In the genomic region with DNA sequence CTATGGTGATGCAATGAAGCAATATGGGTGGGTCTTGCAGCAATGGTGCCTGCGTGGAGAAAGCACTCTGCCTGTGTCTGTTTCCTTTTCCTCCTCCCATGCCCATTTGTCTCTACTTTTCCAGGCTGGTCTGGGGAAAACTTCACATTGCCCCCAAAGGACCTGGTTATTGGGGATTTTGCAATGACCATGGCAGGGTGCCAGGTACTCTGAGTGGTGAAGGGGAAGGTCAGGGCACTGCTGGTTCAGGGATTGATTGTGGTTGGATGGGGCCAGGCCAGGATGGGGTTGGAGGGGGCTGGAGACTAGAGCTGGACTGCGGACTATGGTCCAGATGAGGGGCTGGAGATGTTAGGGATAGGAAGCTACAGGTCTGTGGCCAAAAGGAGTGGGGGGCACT, we compare ENCODE assay signal across 30 cellular contexts.
"Had no signal": no experiment of that assay in that cellular context is flagged by ENCODE, and none has a peak within 500 bp of the region (broad histone marks: within the 10 kb centered on the region; RNA-seq: fewer than 3 reads in every experiment).

No MANE protein-coding gene starts in this region.

- H3K9ac ChIP-seq: parathyroid adenoma had no signal

- FAIRE-seq: colon, endothelial cell of umbilical vein, frontal cortex had no signal

- ATAC-seq: left colon; left ventricle myocardium superior; mucosa of descending colon; sciatic nerve; stimulated activated effector memory CD8-positive, alpha-beta T cell treated with anti-CD3 and anti-CD28 coated beads, Interleukin-12 subunit alpha, Interleukin-12 subunit beta, amount 100 ng/mL, for 72 hours had no signal

- DNase-seq: effector CD8-positive, alpha-beta T cell; hypothalamus; immature natural killer cell; islet precursor cell; kidney glomerular epithelial cell; left colon; left ventricle myocardium superior; mucosa of descending colon; naive B cell; stimulated activated CD4-positive, alpha-beta T cell treated with anti-CD3 and anti-CD28 coated beads, Interleukin-2, amount 100 ng/mL, for 24 hours; stimulated activated CD4-positive, alpha-beta T cell treated with anti-CD3 and anti-CD28 coated beads, Interleukin-4, amount 100 ng/mL, for 24 hours; stimulated activated naive CD4-positive, alpha-beta T cell treated with Interleukin-2 at 50 U/mL for 16 hours; substantia nigra; testis; tibial artery had no signal

- H3K79me2 ChIP-seq: parathyroid adenoma had no signal

- H2AFZ ChIP-seq: parathyroid adenoma had no signal

- H3K4me1 ChIP-seq: testis, tibial artery had no signal

- H3K4me3 Mint-ChIP-seq: dendritic cell treated with granulocyte-macrophage colony-stimulating factor and Interleukin-4, amounts not matched to agents 40 ng/mL and 50 ng/mL, for 4 days; immature natural killer cell; memory B cell; mesothelial cell of epicardium; natural killer cell treated with Interleukin-12 subunit alpha and Interleukin-12 subunit beta and Interleukin-15 and Interleukin-18, amount 100 ng/mL, for 72 hours; neural crest cell; stimulated activated effector memory CD8-positive, alpha-beta T cell treated with anti-CD3 and anti-CD28 coated beads, Interleukin-12 subunit alpha, Interleukin-12 subunit beta, amount 100 ng/mL, for 72 hours; type B pancreatic cell had no signal

- H3K36me3 Mint-ChIP-seq: immature natural killer cell; memory B cell; mesothelial cell of epicardium; naive B cell; natural killer cell treated with Interleukin-12 subunit alpha and Interleukin-12 subunit beta and Interleukin-15 and Interleukin-18, amount 100 ng/mL, for 72 hours; stimulated activated effector memory CD8-positive, alpha-beta T cell treated with anti-CD3 and anti-CD28 coated beads, Interleukin-12 subunit alpha, Interleukin-12 subunit beta, amount 100 ng/mL, for 72 hours; type B pancreatic cell had no signal

- H3K27me3 Mint-ChIP-seq: dendritic cell treated with granulocyte-macrophage colony-stimulating factor and Interleukin-4, amounts not matched to agents 40 ng/mL and 50 ng/mL, for 4 days had no signal

- H3K4me1 Mint-ChIP-seq: immature natural killer cell; memory B cell; mesothelial cell of epicardium; naive B cell; stimulated activated effector memory CD8-positive, alpha-beta T cell treated with anti-CD3 and anti-CD28 coated beads, Interleukin-12 subunit alpha, Interleukin-12 subunit beta, amount 100 ng/mL, for 72 hours had no signal

- H3K4me3 ChIP-seq: esophagus muscularis mucosa, lung, mucosa of descending colon, testis, tibial artery had no signal

- H3K27ac Mint-ChIP-seq: dendritic cell treated with granulocyte-macrophage colony-stimulating factor and Interleukin-4, amounts not matched to agents 40 ng/mL and 50 ng/mL, for 4 days; immature natural killer cell; memory B cell; mesothelial cell of epicardium; naive B cell; natural killer cell treated with Interleukin-12 subunit alpha and Interleukin-12 subunit beta and Interleukin-15 and Interleukin-18, amount 100 ng/mL, for 72 hours; progenitor cell of endocrine pancreas; stimulated activated effector memory CD8-positive, alpha-beta T cell treated with anti-CD3 and anti-CD28 coated beads, Interleukin-12 subunit alpha, Interleukin-12 subunit beta, amount 100 ng/mL, for 72 hours; type B pancreatic cell had no signal

- H3K9me3 Mint-ChIP-seq: dendritic cell treated with granulocyte-macrophage colony-stimulating factor and Interleukin-4, amounts not matched to agents 40 ng/mL and 50 ng/mL, for 4 days; immature natural killer cell; memory B cell; mesothelial cell of epicardium; naive B cell; natural killer cell treated with Interleukin-12 subunit alpha and Interleukin-12 subunit beta and Interleukin-15 and Interleukin-18, amount 100 ng/mL, for 72 hours; neural crest cell; stimulated activated effector memory CD8-positive, alpha-beta T cell treated with anti-CD3 and anti-CD28 coated beads, Interleukin-12 subunit alpha, Interleukin-12 subunit beta, amount 100 ng/mL, for 72 hours; type B pancreatic cell had no signal

- H3K36me3 ChIP-seq: esophagus muscularis mucosa, tibial artery had no signal

- H3K27ac ChIP-seq: esophagus muscularis mucosa, parathyroid adenoma, testis, tibial artery had no signal

- H3K9me3 ChIP-seq: esophagus muscularis mucosa, mucosa of descending colon, testis, tibial artery had no signal

- H3K27me3 ChIP-seq: esophagus muscularis mucosa, testis, tibial artery had no signal
